In the genomic region with DNA sequence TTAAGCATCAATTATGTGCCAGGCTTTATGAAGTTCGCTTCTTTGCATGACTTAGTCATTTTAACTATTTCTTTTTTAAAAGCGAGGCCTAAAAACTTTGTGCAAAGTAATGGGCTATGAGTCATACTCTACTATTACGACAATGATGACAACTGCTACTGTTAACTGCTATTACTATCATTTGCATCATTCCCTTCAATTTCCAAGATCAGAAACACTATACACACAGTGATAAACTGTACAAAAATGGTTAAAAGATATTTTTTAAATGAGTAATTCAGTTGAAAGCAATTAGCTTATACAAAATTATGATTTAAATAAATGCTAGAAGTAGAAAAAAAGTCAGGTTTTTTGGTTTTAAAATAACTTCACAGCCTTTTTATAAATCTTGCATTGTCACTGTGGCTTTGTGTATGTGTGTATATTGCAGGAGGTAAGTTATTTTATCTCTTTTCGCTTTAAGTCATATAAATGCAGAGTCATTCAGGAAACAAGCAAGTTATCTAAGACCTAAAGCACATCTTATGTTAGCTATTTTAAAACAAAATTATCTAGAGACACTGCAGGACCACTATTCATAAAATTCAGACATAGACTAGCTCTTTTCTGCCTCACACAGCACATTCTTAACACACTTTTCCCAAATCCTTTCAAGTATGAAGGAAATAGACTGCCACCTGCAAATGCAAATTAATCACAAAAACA, we compare ENCODE assay signal across 12 cellular contexts.
DNase-seq lines count a peak whose midpoint lies in the region; ATAC-seq lines count a peak whose summit lies in the region.
"Had no signal": no experiment of that assay in that cellular context is flagged by ENCODE, and none has a peak within 500 bp of the region (broad histone marks: within the 10 kb centered on the region; RNA-seq: fewer than 3 reads in every experiment).

No MANE protein-coding gene starts in this region.

- in situ Hi-C loops in ACHN (cut with HindIII; ENCODE audit: low pct_ligation_motif_present, low pct_unique_long_range_greater_than_20kb, low sequenced_read_pairs): no loop called here

- ATAC-seq in GM18907 (IDR thresholded peaks at IDR 0.05; ENCODE audit: unreplicated experiment) (no peak), GM21515 (IDR thresholded peaks at IDR 0.05; ENCODE audit: unreplicated experiment) (no peak)
- ATAC-seq: activated T-cell treated with anti-CD3 and anti-CD28 coated beads, Interleukin-2, amount 50 U/mL, for 72 hours had no signal

- DNase-seq in ACHN: peak; percentile 40
- DNase-seq in HCEC 1CT: peak; percentile 74
- DNase-seq in SIG-M5 (lab: John Stamatoyannopoulos, UW): peak; percentile 7
- peak; percentile 97 for DNase-seq in fibroblast of peridontal ligament (ENCODE audit: extremely low read depth)
- DNase-seq in globus pallidus (ENCODE audit: low spot score): no peak
- DNase-seq in NCI-H187 (lab: John Stamatoyannopoulos, UW): no peak
- DNase-seq: activated T-cell treated with anti-CD3 and anti-CD28 coated beads, Interleukin-2, amount 50 U/mL, for 72 hours; CD4-positive, alpha-beta T cell; dermis blood vessel endothelial cell; NCI-H2171 had no signal

Comparison
In these comparisons a context has a peak if more than half of its experiments do, and no peak if none do; other contexts are left out.
1. DNase-seq: peak in ACHN (single experiment), HCEC 1CT (single experiment), SIG-M5 (single experiment) and fibroblast of peridontal ligament (single experiment); none in globus pallidus (single experiment) and NCI-H187 (0 of 2).